8 cellular contexts compared by ENCODE assay signal in genomic region chr9:33167084-33167948, GRCh38. TPM values are rescaled to one million over a fixed set of nuclear protein-coding genes. Genes with fewer than 3 reads are reported as not detected.
DNase-seq lines count a peak whose midpoint lies in the region; ATAC-seq and TF ChIP-seq lines count a peak whose summit lies in the region.

TSS of gene B4GALT1 (minus strand) at chr9:33167336. CDS start at chr9:33167169, 167 bp downstream.

- H3K4me3 Mint-ChIP-seq in naive thymus-derived CD4-positive, alpha-beta T cell, result peak within 1 kb of the TSS; percentile 87 to 97 (median 95)
- peak within 1 kb of the TSS; percentile 96 for H3K4me3 Mint-ChIP-seq in stimulated activated memory B cell treated with anti-CD40 and anti-IgM and Interleukin-4, amounts not matched to agents 10 μg/mL and 1 μg/mL and 100 μg/mL, for 72 hours

- H4K20me1 ChIP-seq in DOHH2 (ENCODE audit: control insufficient read depth, insufficient read depth, low read depth, low read length) (no peaks in the 10 kb centered on the region), Karpas-422 (ENCODE audit: insufficient read depth, low read depth, low read length) (peaks cover 8% of the 10 kb centered on the region; the same call in 1 of the 2 replicates)

- H3F3A ChIP-seq in DOHH2 (ENCODE audit: control insufficient read depth, insufficient read depth), result no peaks in the 10 kb centered on the region

- peak within 1 kb of the TSS; percentile 63 for H3K27ac ChIP-seq in DOHH2 (ENCODE audit: low read depth, low read length)
- H3K27ac ChIP-seq in Karpas-422 (ENCODE audit: low read length), result no peak within 1 kb of the TSS
- H3K27ac ChIP-seq in RWPE1, result peak within 1 kb of the TSS; percentile 96
- peak within 1 kb of the TSS; percentile 91 for H3K27ac ChIP-seq in naive thymus-derived CD4-positive, alpha-beta T cell (ENCODE audit: low read depth, low read length)

- H3K79me2 ChIP-seq in DOHH2 (ENCODE audit: control insufficient read depth, low read length) (peaks cover 47% of the 10 kb centered on the region), Karpas-422 (ENCODE audit: low read length) (no peaks in the 10 kb centered on the region)

- no peak for TF ChIP-seq CTCF in DOHH2 (IDR thresholded peaks at IDR 0.05; ENCODE audit: low read depth, low read length, poor library complexity, severe bottlenecking)
- no peak for TF ChIP-seq CTCF in RWPE1 (conservative IDR thresholded peaks at IDR 0.05; ENCODE audit: low read depth)

- peak; percentile 96 for DNase-seq in Karpas-422
- peak; percentile 97 for DNase-seq in RWPE1 (ENCODE audit: low spot score)
- DNase-seq in activated T-helper 1 cell treated with anti-CD3 and anti-CD28 coated beads, Interleukin-2, amount 50 U/mL, for 16 hours (ENCODE audit: low read depth in 1 of 2, low spot score in 1 of 2), result peak; percentile 94 to 95
- DNase-seq in fibroblast of gingiva (ENCODE audit: low read depth), result peak; percentile 96
- peak; percentile 81 to 97 (median 90) for DNase-seq in naive thymus-derived CD4-positive, alpha-beta T cell

- no peaks in the 10 kb centered on the region for H3K27me3 ChIP-seq in DOHH2 (ENCODE audit: control insufficient read depth, low read length)
- no peaks in the 10 kb centered on the region for H3K27me3 ChIP-seq in Karpas-422 (ENCODE audit: low read length)
- no peaks in the 10 kb centered on the region for H3K27me3 ChIP-seq in naive thymus-derived CD4-positive, alpha-beta T cell (ENCODE audit: control insufficient read depth in 2 of 2, insufficient read depth in 2 of 2, low read length in 2 of 2)

- H3K27me3 Mint-ChIP-seq in naive thymus-derived CD4-positive, alpha-beta T cell, result no peaks in the 10 kb centered on the region
- no peaks in the 10 kb centered on the region for H3K27me3 Mint-ChIP-seq in stimulated activated memory B cell treated with anti-CD40 and anti-IgM and Interleukin-4, amounts not matched to agents 10 μg/mL and 1 μg/mL and 100 μg/mL, for 72 hours

- ATAC-seq in GM21825 (IDR thresholded peaks at IDR 0.05; ENCODE audit: unreplicated experiment), result peak; percentile 54
- peak; percentile 86 for ATAC-seq in naive thymus-derived CD4-positive, alpha-beta T cell
- peak; percentile 86 for ATAC-seq in stimulated activated memory B cell treated with anti-CD40 and anti-IgM and Interleukin-4, amounts not matched to agents 10 μg/mL and 1 μg/mL and 100 μg/mL, for 72 hours

- H3K4me1 ChIP-seq in DOHH2 (ENCODE audit: control insufficient read depth, low read length) (peaks cover 51% of the 10 kb centered on the region), Karpas-422 (ENCODE audit: low read length) (peaks cover 24% of the 10 kb centered on the region)
- H3K4me1 ChIP-seq in naive thymus-derived CD4-positive, alpha-beta T cell (ENCODE audit: control insufficient read depth in 2 of 2, insufficient read depth in 2 of 2, low read length in 2 of 2), result peaks cover 42 to 44% of the 10 kb centered on the region in 2 donors

- H3K27ac Mint-ChIP-seq in naive thymus-derived CD4-positive, alpha-beta T cell, result peak within 1 kb of the TSS; percentile 91 to 100 (median 99)
- peak within 1 kb of the TSS; percentile 93 for H3K27ac Mint-ChIP-seq in stimulated activated memory B cell treated with anti-CD40 and anti-IgM and Interleukin-4, amounts not matched to agents 10 μg/mL and 1 μg/mL and 100 μg/mL, for 72 hours

- POLR2A ChIA-PET in RWPE1 (lab: Yijun Ruan, JAX; ENCODE audit: low non-redundant PET), result interaction anchor here (0.5 to 0.8 kb wide), 5 partner anchors 9 to 64 kb away, joined by 3 to 5 read pairs (median 3); no protein-coding TSS in a partner anchor
- POLR2A ChIA-PET in naive thymus-derived CD4-positive, alpha-beta T cell (lab: Charles Lee), result interaction anchor here (0.6 to 3.4 kb wide), 20 partner anchors 10 to 1480 kb away, joined by 3 to 41 read pairs (median 6); partner anchors contain the start of genes DNAJA1, GALT and NFX1

- intact Hi-C loops in naive thymus-derived CD4-positive, alpha-beta T cell (cut with micrococcal nuclease), result loop anchor here (1.0 to 10.0 kb wide), 21 partner anchors 8 to 1947 kb away; partner anchors contain the start of genes DNAJA1 (in 2 of the 2), NOL6 (in 2 of the 2), ACO1 (in 1 of the 2) and APTX (in 1 of the 2)

- peak within 1 kb of the TSS; percentile 76 for H3K9ac ChIP-seq in Karpas-422 (ENCODE audit: low read length)

- peak within 1 kb of the TSS; percentile 98 for H2AFZ ChIP-seq in Karpas-422 (ENCODE audit: low read length)

- H3K9me3 ChIP-seq in DOHH2 (ENCODE audit: control insufficient read depth, insufficient read depth, low read length) (no peaks in the 10 kb centered on the region), Karpas-422 (ENCODE audit: low read length) (no peaks in the 10 kb centered on the region)
- H3K9me3 ChIP-seq in naive thymus-derived CD4-positive, alpha-beta T cell (ENCODE audit: control insufficient read depth in 2 of 3, low read length in 3 of 3), result no peaks in the 10 kb centered on the region

- peaks cover 0 to 16% (median 0%) of the 10 kb centered on the region in 5 donors for H3K36me3 Mint-ChIP-seq in naive thymus-derived CD4-positive, alpha-beta T cell
- H3K36me3 Mint-ChIP-seq in stimulated activated memory B cell treated with anti-CD40 and anti-IgM and Interleukin-4, amounts not matched to agents 10 μg/mL and 1 μg/mL and 100 μg/mL, for 72 hours, result peaks cover 9% of the 10 kb centered on the region

- peaks cover 46 to 69% (median 63%) of the 10 kb centered on the region in 7 donors for H3K4me1 Mint-ChIP-seq in naive thymus-derived CD4-positive, alpha-beta T cell
- H3K4me1 Mint-ChIP-seq in stimulated activated memory B cell treated with anti-CD40 and anti-IgM and Interleukin-4, amounts not matched to agents 10 μg/mL and 1 μg/mL and 100 μg/mL, for 72 hours, result peaks cover 73% of the 10 kb centered on the region

- peak within 1 kb of the TSS; percentile 96 for H3K4me3 ChIP-seq in DOHH2 (ENCODE audit: low read length)
- peak within 1 kb of the TSS; percentile 75 for H3K4me3 ChIP-seq in Karpas-422 (ENCODE audit: low read length)
- H3K4me3 ChIP-seq in naive thymus-derived CD4-positive, alpha-beta T cell (ENCODE audit: low read length), result peak within 1 kb of the TSS; percentile 68

- CTCF ChIA-PET in RWPE1 (lab: Yijun Ruan, JAX), result no interaction called here
- CTCF ChIA-PET in naive thymus-derived CD4-positive, alpha-beta T cell (lab: Charles Lee), result interaction anchor here (0.6 to 1.1 kb wide), 6 partner anchors 16 to 86 kb away, joined by 3 to 5 read pairs (median 4); no protein-coding TSS in a partner anchor

- H3K9me2 ChIP-seq in DOHH2 (replicated peaks; ENCODE audit: control insufficient read depth, low read length) (no peaks in the 10 kb centered on the region), Karpas-422 (replicated peaks; ENCODE audit: insufficient read depth, low read length) (no peaks in the 10 kb centered on the region)

- peaks cover 9% of the 10 kb centered on the region for H3K36me3 ChIP-seq in DOHH2 (ENCODE audit: control insufficient read depth, low read length)
- H3K36me3 ChIP-seq in Karpas-422 (ENCODE audit: insufficient read depth, low read length), result no peaks in the 10 kb centered on the region
- H3K36me3 ChIP-seq in naive thymus-derived CD4-positive, alpha-beta T cell (ENCODE audit: control insufficient read depth in 2 of 3, insufficient read depth in 3 of 3, low read length in 3 of 3), result peaks cover 0 to 8% (median 0%) of the 10 kb centered on the region in 3 experiments

- H3K4me2 ChIP-seq in DOHH2 (ENCODE audit: low read length), result peak within 1 kb of the TSS; percentile 97
- H3K4me2 ChIP-seq in Karpas-422 (ENCODE audit: low read depth, low read length, poor library complexity, severe bottlenecking), result peak within 1 kb of the TSS; percentile 98

- no peaks in the 10 kb centered on the region for H3K9me3 Mint-ChIP-seq in naive thymus-derived CD4-positive, alpha-beta T cell
- no peaks in the 10 kb centered on the region for H3K9me3 Mint-ChIP-seq in stimulated activated memory B cell treated with anti-CD40 and anti-IgM and Interleukin-4, amounts not matched to agents 10 μg/mL and 1 μg/mL and 100 μg/mL, for 72 hours

RNA-seq across cellular contexts. Expression of gene B4GALT1, which starts in this region (rescaled TPM):
- 4.0 and 6.9 TPM in 2 replicates for total RNA-seq in Karpas-422 (2014; rRNA removed; shearing (Covaris generic); ENCODE audit: low replicate concordance)
- total RNA-seq in naive thymus-derived CD4-positive, alpha-beta T cell, result 10 to 100 TPM; 40.7 to 86.2 (median 45.6) TPM
- 10 to 100 TPM; 12.9 to 16.4 TPM for polyA plus RNA-seq in naive thymus-derived CD4-positive, alpha-beta T cell
